27 cellular contexts compared by ENCODE assay signal in the genomic region with DNA sequence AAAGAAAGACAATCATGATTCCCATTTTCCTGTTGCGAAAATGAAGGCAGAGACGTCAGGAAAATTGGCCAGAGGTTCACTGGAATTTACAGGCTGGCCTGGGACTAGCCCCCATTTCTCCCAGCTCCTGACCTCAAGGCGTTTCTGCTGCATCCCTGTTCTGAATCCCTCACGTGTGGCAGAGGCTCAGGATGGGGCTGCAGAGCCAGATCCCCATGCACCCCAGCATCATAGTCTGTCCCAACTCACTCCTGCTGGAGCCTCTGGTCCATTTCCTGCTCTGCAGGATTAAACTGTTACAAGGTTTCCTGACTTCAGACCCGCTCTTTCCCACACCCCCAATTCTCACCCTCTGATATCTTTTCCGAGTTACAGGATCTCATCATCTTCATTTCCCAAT. TPM values are rescaled to one million over a fixed set of nuclear protein-coding genes. Genes with fewer than 3 reads are reported as not detected.
A peak's percentile ranks its signal among the peaks of the same experiment; 100 is the strongest.
DNase-seq lines count a peak whose midpoint lies in the region; ATAC-seq and TF ChIP-seq lines count a peak whose summit lies in the region.
"Had no signal": no experiment of that assay in that cellular context is flagged by ENCODE, and none has a peak within 500 bp of the region (broad histone marks: within the 10 kb centered on the region; RNA-seq: fewer than 3 reads in every experiment).

No MANE protein-coding gene starts in this region.

- H3K36me3 Mint-ChIP-seq in GM23338 (ENCODE audit: low read depth) = peaks cover 51% of the 10 kb centered on the region
- H3K36me3 Mint-ChIP-seq in naive thymus-derived CD4-positive, alpha-beta T cell = peaks cover 0 to 6% (median 0%) of the 10 kb centered on the region in 5 donors
- H3K36me3 Mint-ChIP-seq in glutamatergic neuron (ENCODE audit: unreplicated experiment) = no peaks in the 10 kb centered on the region
- H3K36me3 Mint-ChIP-seq: stimulated activated memory B cell treated with anti-CD40 and anti-IgM and Interleukin-4, amounts not matched to agents 10 μg/mL and 1 μg/mL and 100 μg/mL, for 72 hours had no signal

- DNase-seq in GM23338 (ENCODE audit: low spot score) = no peak
- no peak for DNase-seq in SK-N-MC (ENCODE audit: low read depth, low spot score)
- DNase-seq in iPS DF 6.9 (ENCODE audit: low read depth, low spot score) = no peak
- DNase-seq in naive thymus-derived CD4-positive, alpha-beta T cell = no peak
- no peak for DNase-seq in Kasumi-1 (lab: John Stamatoyannopoulos, UW)
- DNase-seq in ascending aorta (ENCODE audit: low spot score in 2 of 2) = no peak
- DNase-seq in glutamatergic neuron = no peak
- DNase-seq: activated CD4-positive, alpha-beta T cell treated with anti-CD3 and anti-CD28 coated beads, Interleukin-2, amount 50 U/mL, for 48 hours; activated gamma-delta T cell; central memory CD4-positive, alpha-beta T cell; Karpas-422; lower lobe of right lung; NCI-H1048; NCI-H2029; NCI-H345; ovary; PC-9; sigmoid colon; T-helper 2 cell; tibial artery; WERI-Rb-1 had no signal

- H3K4me3 Mint-ChIP-seq in GM23338 = peak overlapping the region; percentile 87
- H3K4me3 Mint-ChIP-seq in naive thymus-derived CD4-positive, alpha-beta T cell = no peak overlapping the region
- H3K4me3 Mint-ChIP-seq in glutamatergic neuron (ENCODE audit: unreplicated experiment) = no peak overlapping the region
- H3K4me3 Mint-ChIP-seq: stimulated activated memory B cell treated with anti-CD40 and anti-IgM and Interleukin-4, amounts not matched to agents 10 μg/mL and 1 μg/mL and 100 μg/mL, for 72 hours had no signal

- peaks cover 3% of the 10 kb centered on the region for H4K20me1 ChIP-seq in GM23338 (replicated peaks; ENCODE audit: insufficient read depth)

- CTCF ChIA-PET in naive thymus-derived CD4-positive, alpha-beta T cell (lab: Charles Lee) = interaction anchor here (1.2 to 1.4 kb wide), 2 partner anchors 281 to 283 kb away, joined by 4 to 8 read pairs; no protein-coding TSS in a partner anchor

- intact Hi-C loops in naive thymus-derived CD4-positive, alpha-beta T cell (cut with micrococcal nuclease) = no loop called here
- intact Hi-C loops in ascending aorta (cut with DNase I) = loop anchor here (5.0 kb wide), 1 partner anchor 114 kb away; no protein-coding TSS in a partner anchor

- no peaks in the 10 kb centered on the region for H3K9me2 ChIP-seq in GM23338 (ENCODE audit: insufficient read depth)

- no peak overlapping the region for H3K9ac ChIP-seq in SK-N-MC (ENCODE audit: insufficient read length)
- H3K9ac ChIP-seq in parathyroid adenoma = no peak overlapping the region

- H3F3A ChIP-seq in GM23338 (replicated peaks; ENCODE audit: low read depth) = peaks cover 14% of the 10 kb centered on the region

- no peak for TF ChIP-seq CTCF in GM23338 (conservative IDR thresholded peaks at IDR 0.05; ENCODE audit: low read depth in 2 of 2)
- TF ChIP-seq CTCF in parathyroid adenoma (IDR thresholded peaks at IDR 0.05) = no peak
- TF ChIP-seq CTCF in ascending aorta (IDR thresholded peaks at IDR 0.05) = no peak
- TF ChIP-seq CTCF in glutamatergic neuron (IDR thresholded peaks at IDR 0.05; ENCODE audit: partially characterized antibody, unreplicated experiment) = no peak

- H3K79me2 ChIP-seq in GM23338 (replicated peaks; ENCODE audit: insufficient read depth) (peaks cover 64% of the 10 kb centered on the region), parathyroid adenoma (peaks cover 53% of the 10 kb centered on the region)

- H3K9me3 ChIP-seq in SK-N-MC (ENCODE audit: low read depth, low read length) = no peaks in the 10 kb centered on the region
- H3K9me3 ChIP-seq in iPS DF 6.9 (ENCODE audit: control insufficient read depth, insufficient read depth, low read length) = no peaks in the 10 kb centered on the region
- no peaks in the 10 kb centered on the region for H3K9me3 ChIP-seq in parathyroid adenoma (ENCODE audit: control insufficient read depth, low read length)
- H3K9me3 ChIP-seq in naive thymus-derived CD4-positive, alpha-beta T cell (ENCODE audit: control insufficient read depth in 2 of 3, low read length in 3 of 3) = no peaks in the 10 kb centered on the region
- H3K9me3 ChIP-seq in ascending aorta = no peaks in the 10 kb centered on the region
- H3K9me3 ChIP-seq: lower lobe of right lung, ovary, sigmoid colon, tibial artery had no signal

- peaks cover 39% of the 10 kb centered on the region for H3K4me1 ChIP-seq in GM23338 (ENCODE audit: insufficient read depth)
- H3K4me1 ChIP-seq in iPS DF 6.9 (ENCODE audit: control insufficient read depth, insufficient read depth, low read length) = peaks cover 15% of the 10 kb centered on the region
- peaks cover 2% of the 10 kb centered on the region for H3K4me1 ChIP-seq in parathyroid adenoma
- peaks cover 9 to 23% of the 10 kb centered on the region in 2 donors for H3K4me1 ChIP-seq in naive thymus-derived CD4-positive, alpha-beta T cell (ENCODE audit: control insufficient read depth in 2 of 2, insufficient read depth in 2 of 2, low read length in 2 of 2)
- H3K4me1 ChIP-seq in ascending aorta = peaks cover 0 to 5% of the 10 kb centered on the region in 2 donors

- no peak overlapping the region for H2AFZ ChIP-seq in GM23338
- no peak overlapping the region for H2AFZ ChIP-seq in parathyroid adenoma
- H2AFZ ChIP-seq: PC-9 had no signal

- H3K9me3 Mint-ChIP-seq in GM23338 (peaks cover 5% of the 10 kb centered on the region; the same call in 1 of the 3 replicates), glutamatergic neuron (ENCODE audit: unreplicated experiment) (peaks cover 10% of the 10 kb centered on the region)
- no peaks in the 10 kb centered on the region for H3K9me3 Mint-ChIP-seq in naive thymus-derived CD4-positive, alpha-beta T cell
- H3K9me3 Mint-ChIP-seq: stimulated activated memory B cell treated with anti-CD40 and anti-IgM and Interleukin-4, amounts not matched to agents 10 μg/mL and 1 μg/mL and 100 μg/mL, for 72 hours had no signal

- H3K4me1 Mint-ChIP-seq in GM23338 (peaks cover 46% of the 10 kb centered on the region), glutamatergic neuron (ENCODE audit: low read depth, unreplicated experiment) (peaks cover 18% of the 10 kb centered on the region)
- H3K4me1 Mint-ChIP-seq in naive thymus-derived CD4-positive, alpha-beta T cell = peaks cover 12 to 29% (median 22%) of the 10 kb centered on the region in 7 donors

- POLR2A ChIA-PET in naive thymus-derived CD4-positive, alpha-beta T cell (lab: Charles Lee) = no interaction called here

- H3K27ac ChIP-seq in GM23338 (ENCODE audit: low read depth) = peak overlapping the region; percentile 46
- no peak overlapping the region for H3K27ac ChIP-seq in SK-N-MC
- H3K27ac ChIP-seq in iPS DF 6.9 (ENCODE audit: low read length) = peak overlapping the region; percentile 11
- H3K27ac ChIP-seq in parathyroid adenoma = peak overlapping the region; percentile 20
- H3K27ac ChIP-seq in naive thymus-derived CD4-positive, alpha-beta T cell (ENCODE audit: low read depth, low read length) = no peak overlapping the region
- no peak overlapping the region for H3K27ac ChIP-seq in ascending aorta
- H3K27ac ChIP-seq: lower lobe of right lung, PC-9, SJSA1, tibial artery, WERI-Rb-1 had no signal

- H3K27me3 Mint-ChIP-seq in GM23338 (ENCODE audit: insufficient read depth, low read depth, poor library complexity) (peaks cover 25% of the 10 kb centered on the region), glutamatergic neuron (ENCODE audit: unreplicated experiment) (peaks cover 18% of the 10 kb centered on the region)
- peaks cover 4 to 43% (median 13%) of the 10 kb centered on the region in 5 donors for H3K27me3 Mint-ChIP-seq in naive thymus-derived CD4-positive, alpha-beta T cell

- H3K4me2 ChIP-seq in GM23338 (peak overlapping the region; percentile 85; the same call in 1 of the 2 replicates), parathyroid adenoma (ENCODE audit: low read length) (no peak overlapping the region)
- H3K4me2 ChIP-seq: PC-9 had no signal

- peak; percentile 0; the same call in 2 of the 3 replicates for ATAC-seq in GM23338
- no peak for ATAC-seq in naive thymus-derived CD4-positive, alpha-beta T cell
- ATAC-seq: esophagus mucosa; GM12878; lower lobe of right lung; stimulated activated memory B cell treated with anti-CD40 and anti-IgM and Interleukin-4, amounts not matched to agents 10 μg/mL and 1 μg/mL and 100 μg/mL, for 72 hours had no signal

- H3K27me3 ChIP-seq in GM23338 (ENCODE audit: insufficient read depth) = peaks cover 12% of the 10 kb centered on the region
- no peaks in the 10 kb centered on the region for H3K27me3 ChIP-seq in iPS DF 6.9 (ENCODE audit: control insufficient read depth, insufficient read depth, low read length)
- no peaks in the 10 kb centered on the region for H3K27me3 ChIP-seq in parathyroid adenoma (ENCODE audit: control insufficient read depth, insufficient read depth, low read length)
- peaks cover 0 to 12% of the 10 kb centered on the region in 2 donors for H3K27me3 ChIP-seq in naive thymus-derived CD4-positive, alpha-beta T cell (ENCODE audit: control insufficient read depth in 2 of 2, insufficient read depth in 2 of 2, low read length in 2 of 2)
- no peaks in the 10 kb centered on the region for H3K27me3 ChIP-seq in ascending aorta
- H3K27me3 ChIP-seq: ovary, SJSA1 had no signal

- H3K36me3 ChIP-seq in GM23338 (ENCODE audit: insufficient read depth) (no peaks in the 10 kb centered on the region), SK-N-MC (ENCODE audit: insufficient read depth, low read length) (no peaks in the 10 kb centered on the region), iPS DF 6.9 (ENCODE audit: control insufficient read depth, insufficient read depth, low read length) (0 out of 2 replicates have a peak, but pooled peaks cover 6% of the 10 kb centered on the region), parathyroid adenoma (ENCODE audit: control insufficient read depth, insufficient read depth, low read length) (no peaks in the 10 kb centered on the region), ascending aorta (no peaks in the 10 kb centered on the region)
- H3K36me3 ChIP-seq in naive thymus-derived CD4-positive, alpha-beta T cell (ENCODE audit: control insufficient read depth in 2 of 3, insufficient read depth in 3 of 3, low read length in 3 of 3) = no peaks in the 10 kb centered on the region
- H3K36me3 ChIP-seq: lower lobe of right lung, ovary, sigmoid colon, SJSA1, tibial artery, WERI-Rb-1 had no signal

- H3K27ac Mint-ChIP-seq in GM23338 (peak overlapping the region; percentile 92), glutamatergic neuron (ENCODE audit: unreplicated experiment) (no peak overlapping the region)
- no peak overlapping the region for H3K27ac Mint-ChIP-seq in naive thymus-derived CD4-positive, alpha-beta T cell
- H3K27ac Mint-ChIP-seq: CD14-positive monocyte; stimulated activated memory B cell treated with anti-CD40 and anti-IgM and Interleukin-4, amounts not matched to agents 10 μg/mL and 1 μg/mL and 100 μg/mL, for 72 hours had no signal

- peak overlapping the region; percentile 83; the same call in 1 of the 2 replicates for H3K4me3 ChIP-seq in GM23338
- H3K4me3 ChIP-seq in SK-N-MC = peak overlapping the region; percentile 80; the same call in 1 of the 2 replicates
- no peak overlapping the region for H3K4me3 ChIP-seq in iPS DF 6.9 (ENCODE audit: low read length)
- H3K4me3 ChIP-seq in parathyroid adenoma (ENCODE audit: low read depth, low read length) = no peak overlapping the region
- H3K4me3 ChIP-seq in naive thymus-derived CD4-positive, alpha-beta T cell (ENCODE audit: low read length) = no peak overlapping the region
- no peak overlapping the region for H3K4me3 ChIP-seq in ascending aorta
- H3K4me3 ChIP-seq: GM12878, lower lobe of right lung, ovary, PC-9, SJSA1, tibial artery had no signal

- WGBS in iPS DF 6.9 (ENCODE audit: insufficient coverage, insufficient read length) = no CpG with 5 or more reads among the region's 6 CpGs

RNA-seq across cellular contexts. Expression of gene GPRC5B, which starts 2.9 kb away (rescaled TPM):
- 57.4 and 82.5 TPM in 2 replicates for total RNA-seq in GM23338 (2014; rRNA removed; shearing (Covaris generic))
- polyA plus RNA-seq in GM23338 (2016; fragmentation: Nextera tagmentation; extraction: Ambion mirVana) = 70.9 and 85.6 TPM in 2 replicates
- total RNA-seq in naive thymus-derived CD4-positive, alpha-beta T cell = 1 to 10 TPM in 2 of 5 experiments, under 1 TPM in 3; 0.15 to 5.8 (median 0.40) TPM
- polyA plus RNA-seq in naive thymus-derived CD4-positive, alpha-beta T cell = 1 to 10 TPM; 5.4 to 9.8 TPM
- 15.6 TPM for total RNA-seq in ascending aorta
- total RNA-seq in glutamatergic neuron (ENCODE audit: unreplicated experiment) = 8.7 TPM

Comparison
In these comparisons a context has a peak if more than half of its experiments do, and no peak if none do; other contexts are left out.
1. H3K27ac ChIP-seq: peak in GM23338 (single experiment), iPS DF 6.9 (single experiment) and parathyroid adenoma (single experiment); none in SK-N-MC (single experiment), naive thymus-derived CD4-positive, alpha-beta T cell (single experiment) and ascending aorta (0 of 2).
2. H3K4me3 ChIP-seq: peak in GM23338 (single experiment) and SK-N-MC (single experiment); none in iPS DF 6.9 (single experiment), parathyroid adenoma (single experiment), naive thymus-derived CD4-positive, alpha-beta T cell (single experiment) and ascending aorta (0 of 2).